1 cellular context compared by ENCODE assay signal in genomic region chr17:79027274-79027924, GRCh38.
TF ChIP-seq lines count a peak whose summit lies in the region.

No MANE protein-coding gene starts in this region.

TF ChIP-seq in HepG2, 621 proteins besides CTCF, POLR2A, EP300 and RAD21 (continued from another document and continues in another):
- peak; percentile 65; the same call in 1 of the 2 replicates for TF ChIP-seq SIN3A (IDR thresholded peaks at IDR 0.05; ENCODE audit: borderline replicate concordance, low read depth, low read length)
- TF ChIP-seq ZNF367 (CRISPR knock-in tag; IDR thresholded peaks at IDR 0.05; ENCODE audit: borderline replicate concordance) = no peak
- TF ChIP-seq ZNF589 (CRISPR knock-in tag; conservative IDR thresholded peaks at IDR 0.05) = peak; percentile 93
- 0 out of 2 replicates have a peak, but pooled peaks have one; percentile 60 for TF ChIP-seq LBX2 (CRISPR knock-in tag; IDR thresholded peaks at IDR 0.05; ENCODE audit: borderline replicate concordance)
- peak; percentile 54; the same call in 1 of the 2 replicates for TF ChIP-seq ZNF747 (CRISPR knock-in tag; IDR thresholded peaks at IDR 0.05; ENCODE audit: borderline replicate concordance)
- no peak for TF ChIP-seq IRF9 (CRISPR knock-in tag; IDR thresholded peaks at IDR 0.05; ENCODE audit: borderline replicate concordance)
- peak; percentile 82 for TF ChIP-seq ELF3 (CRISPR knock-in tag; IDR thresholded peaks at IDR 0.05)
- no peak; the same call in 1 of the 2 replicates for TF ChIP-seq MAZ (IDR thresholded peaks at IDR 0.05; ENCODE audit: borderline replicate concordance, low read depth, low read length)
- TF ChIP-seq MAZ (CRISPR knock-in tag; IDR thresholded peaks at IDR 0.05; ENCODE audit: low read depth) = peak; percentile 81
- TF ChIP-seq ZNF567 (CRISPR knock-in tag; IDR thresholded peaks at IDR 0.05; ENCODE audit: borderline replicate concordance) = peak; percentile 74; the same call in 1 of the 2 replicates
- TF ChIP-seq SAFB2 (CRISPR knock-in tag; IDR thresholded peaks at IDR 0.05; ENCODE audit: borderline replicate concordance, low read depth) = no peak; the same call in 1 of the 2 replicates
- TF ChIP-seq FOXA1 (IDR thresholded peaks at IDR 0.05) = no peak
- TF ChIP-seq FOXA1 (CRISPR knock-in tag; IDR thresholded peaks at IDR 0.05) = peak; percentile 47
- peak; percentile 80; the same call in 1 of the 2 replicates for TF ChIP-seq CAMTA2 (CRISPR knock-in tag; IDR thresholded peaks at IDR 0.05; ENCODE audit: borderline replicate concordance)
- peak; percentile 86; the same call in 1 of the 2 replicates for TF ChIP-seq ZNF776 (CRISPR knock-in tag; IDR thresholded peaks at IDR 0.05)
- TF ChIP-seq BATF2 (CRISPR knock-in tag; IDR thresholded peaks at IDR 0.05) = no peak
- TF ChIP-seq NFKBIZ (CRISPR knock-in tag; IDR thresholded peaks at IDR 0.05) = no peak; the same call in 1 of the 2 replicates
- no peak for TF ChIP-seq PHF5A (CRISPR knock-in tag; IDR thresholded peaks at IDR 0.05; ENCODE audit: low read depth, unreplicated experiment)
- TF ChIP-seq CENPX (CRISPR knock-in tag; IDR thresholded peaks at IDR 0.05) = no peak
- TF ChIP-seq KMT2A (CRISPR knock-in tag; IDR thresholded peaks at IDR 0.05) = no peak
- TF ChIP-seq ETV5 (CRISPR knock-in tag; IDR thresholded peaks at IDR 0.05; ENCODE audit: borderline replicate concordance) = peak; percentile 65
- TF ChIP-seq ZNF251 (CRISPR knock-in tag; IDR thresholded peaks at IDR 0.05) = no peak
- TF ChIP-seq KLF6 (CRISPR knock-in tag; IDR thresholded peaks at IDR 0.05) = 0 out of 2 replicates have a peak, but pooled peaks have one; percentile 84
- TF ChIP-seq KDM4B (CRISPR knock-in tag; IDR thresholded peaks at IDR 0.05) = peak; percentile 10; the same call in 1 of the 2 replicates
- TF ChIP-seq TEF (CRISPR knock-in tag; IDR thresholded peaks at IDR 0.05) = no peak
- peak; percentile 87 for TF ChIP-seq ZNF687 (CRISPR knock-in tag; IDR thresholded peaks at IDR 0.05)
- no peak for TF ChIP-seq HDAC6 (IDR thresholded peaks at IDR 0.05; ENCODE audit: low read depth, low read length)
- peak; percentile 64 for TF ChIP-seq ZNF407 (CRISPR knock-in tag; IDR thresholded peaks at IDR 0.05; ENCODE audit: not compliant biosample characterization)
- 0 out of 2 replicates have a peak, but pooled peaks have one; percentile 17 for TF ChIP-seq TBX3 (IDR thresholded peaks at IDR 0.05; ENCODE audit: borderline replicate concordance)
- no peak for TF ChIP-seq SMARCE1 (IDR thresholded peaks at IDR 0.05; ENCODE audit: borderline replicate concordance)
- TF ChIP-seq TCF7L2 (IDR thresholded peaks at IDR 0.05; ENCODE audit: low read depth, low read length) = no peak
- no peak for TF ChIP-seq TAF15 (IDR thresholded peaks at IDR 0.05; ENCODE audit: low read depth, low read length, poor library complexity, severe bottlenecking)
- TF ChIP-seq PAX8 (CRISPR knock-in tag; IDR thresholded peaks at IDR 0.05; ENCODE audit: borderline replicate concordance) = no peak
- TF ChIP-seq ZNF790 (CRISPR knock-in tag; IDR thresholded peaks at IDR 0.05; ENCODE audit: borderline replicate concordance) = no peak
- peak; percentile 66 for TF ChIP-seq NAIF1 (CRISPR knock-in tag; IDR thresholded peaks at IDR 0.05; ENCODE audit: borderline replicate concordance)
- peak; percentile 84 for TF ChIP-seq MAX (IDR thresholded peaks at IDR 0.05)
- TF ChIP-seq PAWR (CRISPR knock-in tag; IDR thresholded peaks at IDR 0.05; ENCODE audit: borderline replicate concordance) = 0 out of 2 replicates have a peak, but pooled peaks have one; percentile 28
- TF ChIP-seq GATAD2A (CRISPR knock-in tag; IDR thresholded peaks at IDR 0.05) = peak; percentile 86
- TF ChIP-seq SMAD9 (CRISPR knock-in tag; IDR thresholded peaks at IDR 0.05) = no peak
- TF ChIP-seq NR2F2 (IDR thresholded peaks at IDR 0.05; ENCODE audit: borderline replicate concordance, low read depth) = peak; percentile 17; the same call in 1 of the 2 replicates
- TF ChIP-seq RBM22 (optimal IDR thresholded peaks at IDR 0.05; ENCODE audit: low read length) = peak; percentile 96
- peak; percentile 85 for TF ChIP-seq PRDM10 (CRISPR knock-in tag; IDR thresholded peaks at IDR 0.05; ENCODE audit: low read depth)
- peak; percentile 21; the same call in 1 of the 2 replicates for TF ChIP-seq HIVEP1 (CRISPR knock-in tag; IDR thresholded peaks at IDR 0.05)
